In the genomic region with DNA sequence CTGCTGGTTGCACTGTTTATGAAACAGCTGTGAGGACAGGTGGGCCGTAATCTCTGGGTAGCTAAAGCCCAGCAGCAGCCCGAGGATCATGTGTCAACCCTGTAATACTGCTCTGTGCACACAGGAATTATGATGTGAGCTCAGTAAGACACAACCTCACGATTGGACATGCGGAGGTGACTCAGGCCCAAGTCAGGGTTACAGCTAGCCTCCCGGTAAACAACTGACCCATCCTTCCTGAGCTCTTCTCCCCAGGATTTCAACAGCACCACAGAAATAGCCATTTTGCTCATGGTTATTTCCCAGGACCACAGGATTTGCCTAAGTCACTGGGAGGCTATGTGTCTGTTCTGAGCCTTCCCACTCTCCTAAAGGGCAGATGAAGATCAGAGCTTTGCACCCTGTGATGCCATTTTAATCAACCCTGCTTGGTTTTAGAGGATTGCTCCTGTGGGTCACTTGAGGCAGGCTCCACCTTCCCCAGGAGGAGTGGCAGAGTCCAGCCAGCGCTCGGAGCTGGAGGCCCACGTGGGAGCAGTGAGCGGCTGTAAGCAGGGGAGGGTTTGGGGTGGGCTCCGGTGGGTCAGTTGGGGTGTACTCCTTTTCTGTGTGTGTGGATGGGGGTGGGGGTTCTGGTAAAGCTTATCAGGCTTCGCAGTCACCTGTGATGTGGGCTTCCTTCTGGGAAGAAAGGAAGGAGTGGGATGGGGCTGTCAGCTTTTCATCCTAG, we compare ENCODE assay signal across 1 cellular context.
TF ChIP-seq lines count a peak whose summit lies in the region.

A gene (plus strand): TSS at position 363 of the 730 bp plus-strand sequence. CDS start 6,256 bp downstream, outside the sequence.

TF ChIP-seq in H1, 55 proteins besides CTCF, POLR2A, EP300 and RAD21 (continued from another document):
- no peak for TF ChIP-seq KDM1A (IDR thresholded peaks at IDR 0.05; ENCODE audit: borderline replicate concordance, low read length)
- no peak for TF ChIP-seq PHF8 (conservative IDR thresholded peaks at IDR 0.05; ENCODE audit: low read depth, low read length)
- TF ChIP-seq, protein P1, sequence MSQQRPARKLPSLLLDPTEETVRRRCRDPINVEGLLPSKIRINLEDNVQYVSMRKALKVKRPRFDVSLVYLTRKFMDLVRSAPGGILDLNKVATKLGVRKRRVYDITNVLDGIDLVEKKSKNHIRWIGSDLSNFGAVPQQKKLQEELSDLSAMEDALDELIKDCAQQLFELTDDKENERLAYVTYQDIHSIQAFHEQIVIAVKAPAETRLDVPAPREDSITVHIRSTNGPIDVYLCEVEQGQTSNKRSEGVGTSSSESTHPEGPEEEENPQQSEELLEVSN (IDR thresholded peaks at IDR 0.05) = no peak
- no peak for TF ChIP-seq TAF7 (optimal IDR thresholded peaks at IDR 0.05; ENCODE audit: borderline replicate concordance, low read depth, low read length)
- no peak for TF ChIP-seq SRF (IDR thresholded peaks at IDR 0.05; ENCODE audit: low read depth, low read length)
- no peak for TF ChIP-seq EGR1 (IDR thresholded peaks at IDR 0.05; ENCODE audit: borderline replicate concordance, low read depth, low read length)
- no peak for TF ChIP-seq ASH2L (IDR thresholded peaks at IDR 0.05; ENCODE audit: low read length)
- TF ChIP-seq BCL11A (IDR thresholded peaks at IDR 0.05; ENCODE audit: low read depth in 2 of 2, low read length in 2 of 2) = no peak
- no peak for TF ChIP-seq SP2 (IDR thresholded peaks at IDR 0.05; ENCODE audit: low read length)
- TF ChIP-seq RXRA (IDR thresholded peaks at IDR 0.05; ENCODE audit: insufficient read depth, low read depth, low read length) = no peak
TF ChIP-seq in H1: peak in this region for 0.
